ENCODE assay signal across 10 cellular contexts in the genomic region with DNA sequence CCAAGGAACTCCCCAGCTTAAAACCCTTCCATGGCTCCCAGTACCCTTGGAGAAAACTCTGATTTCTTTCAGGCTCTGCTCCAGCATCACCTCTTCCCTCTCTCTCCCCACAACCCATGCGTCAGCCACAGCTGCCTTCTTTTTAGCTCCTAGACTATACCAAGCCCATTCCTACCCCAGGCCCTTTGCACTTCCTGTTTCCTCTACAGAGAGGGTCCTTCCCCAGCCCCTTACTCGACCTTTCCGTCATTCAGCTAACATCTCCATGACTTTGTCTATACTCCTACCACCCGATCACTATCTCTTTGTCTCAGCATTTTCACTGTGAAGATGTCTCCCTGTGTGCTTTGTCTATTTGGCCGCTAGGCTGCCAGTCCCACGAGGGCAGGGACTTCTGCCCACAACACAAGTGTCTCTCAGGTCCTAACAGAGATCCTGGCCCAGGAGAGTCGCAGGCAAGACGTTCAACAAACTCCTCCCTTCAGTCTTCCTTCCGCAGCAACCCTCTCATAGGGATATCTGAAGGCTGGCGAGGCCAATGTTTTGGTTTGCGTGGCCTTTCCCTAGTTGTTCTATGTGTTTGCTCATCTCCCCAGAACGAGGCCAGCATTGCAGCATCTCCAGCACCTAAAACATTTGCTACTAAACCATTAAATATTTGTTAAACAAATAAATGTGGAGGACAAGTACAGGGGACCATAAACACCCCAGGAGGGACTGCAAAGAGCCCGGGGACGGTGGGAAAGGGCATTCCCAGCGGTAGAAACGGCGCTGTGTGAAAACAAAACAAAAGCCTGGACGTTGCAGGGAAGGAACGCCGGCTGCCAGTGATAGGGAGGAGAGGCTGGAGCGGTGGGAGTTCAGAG. TPM values are rescaled to one million over a fixed set of nuclear protein-coding genes. Genes with fewer than 3 reads are reported as not detected.
DNase-seq lines count a peak whose midpoint lies in the region; ATAC-seq and TF ChIP-seq lines count a peak whose summit lies in the region.
"Had no signal": no experiment of that assay in that cellular context is flagged by ENCODE, and none has a peak within 500 bp of the region (broad histone marks: within the 10 kb centered on the region; RNA-seq: fewer than 3 reads in every experiment).

No MANE protein-coding gene starts in this region.

- peaks cover 20 to 36% of the 10 kb centered on the region in 2 donors for H3K4me1 ChIP-seq in thoracic aorta (ENCODE audit: control insufficient read depth in 1 of 2, low read depth in 2 of 2)

- no peak for TF ChIP-seq CTCF in thoracic aorta (IDR thresholded peaks at IDR 0.05)

- H3K9me3 ChIP-seq in SK-N-MC (ENCODE audit: low read depth, low read length) (no peaks in the 10 kb centered on the region), thoracic aorta (no peaks in the 10 kb centered on the region)

- H3K9me3 Mint-ChIP-seq in activated T-cell treated with anti-CD3 and anti-CD28 coated beads, Interleukin-2, amount 50 U/mL, for 24 hours: peaks cover 3% of the 10 kb centered on the region

- ATAC-seq in thoracic aorta (ENCODE audit: insufficient number of reproducible peaks, low FRiP score, low read depth): no peak
- no peak for ATAC-seq in GM19328 (IDR thresholded peaks at IDR 0.05; ENCODE audit: unreplicated experiment)

- no peak overlapping the region for H3K9ac ChIP-seq in SK-N-MC (ENCODE audit: insufficient read length)

- H3K4me3 Mint-ChIP-seq in activated T-cell treated with anti-CD3 and anti-CD28 coated beads, Interleukin-2, amount 50 U/mL, for 24 hours: peak overlapping the region; percentile 26

- no peak for DNase-seq in activated T-cell treated with anti-CD3 and anti-CD28 coated beads, Interleukin-2, amount 50 U/mL, for 24 hours
- no peak for DNase-seq in activated T-cell treated with anti-CD3 and anti-CD28 coated beads, Interleukin-2, amount 50 U/mL, for 1 hour
- DNase-seq in SK-N-MC (ENCODE audit: low read depth, low spot score): no peak
- DNase-seq in hepatic stellate cell (ENCODE audit: low spot score): peak; percentile 75
- DNase-seq in thoracic aorta (ENCODE audit: low spot score): no peak
- DNase-seq in glomerular visceral epithelial cell (ENCODE audit: extremely low spot score): no peak
- DNase-seq in NCI-H2029 treated with DMSO at 0.1 percent for 48 hours (lab: John Stamatoyannopoulos, UW): no peak

- H3K36me3 ChIP-seq in SK-N-MC (ENCODE audit: insufficient read depth, low read length): no peaks in the 10 kb centered on the region
- no peaks in the 10 kb centered on the region for H3K36me3 ChIP-seq in thoracic aorta

- H3K27me3 ChIP-seq in thoracic aorta (replicated peaks; ENCODE audit: insufficient read depth): peaks cover 14% of the 10 kb centered on the region

- H3K36me3 Mint-ChIP-seq in activated T-cell treated with anti-CD3 and anti-CD28 coated beads, Interleukin-2, amount 50 U/mL, for 24 hours (ENCODE audit: low read depth): no peaks in the 10 kb centered on the region

- H3K27ac Mint-ChIP-seq in activated T-cell treated with anti-CD3 and anti-CD28 coated beads, Interleukin-2, amount 50 U/mL, for 24 hours: no peak overlapping the region

- H3K27ac ChIP-seq in SK-N-MC (no peak overlapping the region), thoracic aorta (no peak overlapping the region)
- H3K27ac ChIP-seq: epithelial cell of prostate had no signal

- peak overlapping the region; percentile 20 for H3K4me3 ChIP-seq in SK-N-MC
- peak overlapping the region; percentile 61 for H3K4me3 ChIP-seq in thoracic aorta

- peaks cover 69% of the 10 kb centered on the region for H3K27me3 Mint-ChIP-seq in activated T-cell treated with anti-CD3 and anti-CD28 coated beads, Interleukin-2, amount 50 U/mL, for 24 hours

- H3K4me1 Mint-ChIP-seq in activated T-cell treated with anti-CD3 and anti-CD28 coated beads, Interleukin-2, amount 50 U/mL, for 24 hours (ENCODE audit: low read depth): peaks cover 37% of the 10 kb centered on the region

RNA-seq across cellular contexts. Expression of a gene that starts 0.8 kb away (rescaled TPM):
- total RNA-seq in thoracic aorta: 1 to 10 TPM in 1 of 2 donors, not detected in 1; 1.6 TPM
- total RNA-seq: Daoy had no signal

RNA-seq across cellular contexts. Expression of a gene that starts 7.5 kb away (rescaled TPM):
- not detected for total RNA-seq in thoracic aorta
- total RNA-seq: Daoy had no signal

RNA-seq across cellular contexts. Expression of a gene that starts 34.4 kb away (rescaled TPM):
- total RNA-seq in thoracic aorta: 10 to 100 TPM; 30.2 to 32.5 TPM

RNA-seq across cellular contexts. Expression of a gene that starts 59.5 kb away (rescaled TPM):
- total RNA-seq in thoracic aorta: 100 to 1,000 TPM in 1 of 2 donors, 10 to 100 TPM in 1; 94.5 to 138 TPM
